ENCODE assay signal across 8 cellular contexts in the genomic region with DNA sequence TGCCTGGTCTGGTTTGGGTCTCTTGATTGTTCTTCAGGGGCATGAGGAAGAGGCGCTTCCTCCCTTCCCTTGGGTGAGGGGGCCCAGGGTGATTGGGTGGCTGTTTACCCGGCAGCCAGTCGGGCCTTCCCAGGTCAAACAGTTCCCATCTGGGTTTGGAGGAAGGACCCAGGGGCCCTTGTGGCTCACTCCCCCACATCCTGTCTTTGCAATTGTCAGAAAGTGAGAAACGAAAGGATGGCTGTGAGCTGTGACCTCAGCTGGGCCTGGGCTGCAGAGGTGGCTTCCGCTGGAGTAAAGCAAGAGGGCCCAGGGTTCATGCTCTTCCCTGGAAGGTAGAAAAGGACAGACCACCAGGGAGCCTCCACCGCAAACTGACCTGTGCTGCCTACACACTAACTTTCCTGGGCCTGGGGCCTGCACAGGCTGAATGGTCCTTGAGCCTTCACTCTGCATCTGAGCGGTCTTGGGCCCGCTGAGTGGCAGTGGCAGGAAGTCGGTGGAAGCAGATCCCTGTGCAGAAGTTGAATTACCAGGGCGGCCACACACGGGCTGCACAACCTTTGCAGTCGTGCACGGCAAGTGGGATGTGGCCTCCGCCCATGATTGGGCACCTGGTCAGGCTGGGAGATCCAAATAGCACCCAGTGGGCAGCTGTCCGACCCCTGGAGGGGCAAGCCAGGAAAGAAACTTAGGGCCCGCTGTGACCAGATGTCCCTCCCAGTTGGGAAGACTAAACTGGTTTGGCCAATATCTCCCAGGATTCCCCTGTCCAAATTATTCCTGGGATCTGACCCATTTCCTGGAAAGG. TPM values are rescaled to one million over a fixed set of nuclear protein-coding genes. Genes with fewer than 3 reads are reported as not detected.
DNase-seq lines count a peak whose midpoint lies in the region; ATAC-seq and TF ChIP-seq lines count a peak whose summit lies in the region.

No MANE protein-coding gene starts in this region.

- TF ChIP-seq CTCF in left lung (IDR thresholded peaks at IDR 0.05) (no peak), ovary (IDR thresholded peaks at IDR 0.05) (no peak)

- H3K27me3 ChIP-seq in effector memory CD4-positive, alpha-beta T cell (replicated peaks; ENCODE audit: control insufficient read depth, insufficient read depth, low read length, poor library complexity, severe bottlenecking), result no peaks in the 10 kb centered on the region
- no peaks in the 10 kb centered on the region for H3K27me3 ChIP-seq in left lung
- H3K27me3 ChIP-seq in ovary, result no peaks in the 10 kb centered on the region

- no peak for TF ChIP-seq EP300 in ovary (IDR thresholded peaks at IDR 0.05)

- ATAC-seq in GM18861 (IDR thresholded peaks at IDR 0.05; ENCODE audit: unreplicated experiment), result peak; percentile 37
- peak; percentile 39 for ATAC-seq in HG02970 (IDR thresholded peaks at IDR 0.05; ENCODE audit: low FRiP score, unreplicated experiment)
- no peak for ATAC-seq in left lung

- no peaks in the 10 kb centered on the region for H3K27me3 Mint-ChIP-seq in T-helper 1 cell treated with Interleukin-12 subunit alpha and Interleukin-12 subunit beta and Interleukin-4 antibody, amounts not matched to agents 30 μg/mL and 1 μg/mL, for 36 hours (ENCODE audit: low read depth)

- H3K36me3 ChIP-seq in effector memory CD4-positive, alpha-beta T cell (ENCODE audit: control insufficient read depth, insufficient read depth, low read length), result peaks cover 26% of the 10 kb centered on the region
- H3K36me3 ChIP-seq in left lung (peaks cover 3 to 64% of the 10 kb centered on the region in 2 donors), ovary (no peaks in the 10 kb centered on the region)

- H3K4me1 Mint-ChIP-seq in T-helper 1 cell treated with Interleukin-12 subunit alpha and Interleukin-12 subunit beta and Interleukin-4 antibody, amounts not matched to agents 30 μg/mL and 1 μg/mL, for 36 hours (ENCODE audit: low read depth), result peaks cover 53% of the 10 kb centered on the region

- H3K36me3 Mint-ChIP-seq in T-helper 1 cell treated with Interleukin-12 subunit alpha and Interleukin-12 subunit beta and Interleukin-4 antibody, amounts not matched to agents 30 μg/mL and 1 μg/mL, for 36 hours (ENCODE audit: low read depth), result peaks cover 40% of the 10 kb centered on the region

- peaks cover 81% of the 10 kb centered on the region for H3K4me1 ChIP-seq in effector memory CD4-positive, alpha-beta T cell (ENCODE audit: control insufficient read depth, insufficient read depth, low read length, poor library complexity, severe bottlenecking)
- H3K4me1 ChIP-seq in left lung, result peaks cover 25 to 87% of the 10 kb centered on the region in 2 donors
- no peaks in the 10 kb centered on the region for H3K4me1 ChIP-seq in ovary (ENCODE audit: insufficient read depth)

- 49 to 56% (median 55%) methylated on average over 16 of the region's 16 CpGs for whole genome bisulfite sequencing in ovary, 3 donors

- no peaks in the 10 kb centered on the region for H3K9me3 Mint-ChIP-seq in T-helper 1 cell treated with Interleukin-12 subunit alpha and Interleukin-12 subunit beta and Interleukin-4 antibody, amounts not matched to agents 30 μg/mL and 1 μg/mL, for 36 hours

- DNase-seq in effector memory CD4-positive, alpha-beta T cell, result peak; percentile 46 to 57 (median 49)
- DNase-seq in stimulated activated CD4-positive, alpha-beta T cell treated with anti-CD3 and anti-CD28 coated beads, Interleukin-4, amount 100 ng/mL, for 48 hours (ENCODE audit: low read depth in 2 of 2), result peak; percentile 55 to 62
- DNase-seq in left lung (no peak), globus pallidus (ENCODE audit: low spot score) (no peak), ovary (no peak)

- intact Hi-C loops in left lung (cut with DNase I), result loop anchor here in 1 of 2 donors (5.0 kb wide), 1 partner anchor 66 kb away; no protein-coding TSS in a partner anchor
- intact Hi-C loops in ovary (cut with DNase I), result no loop called here

- H3K9me3 ChIP-seq in effector memory CD4-positive, alpha-beta T cell (ENCODE audit: control insufficient read depth, low read length), result no peaks in the 10 kb centered on the region
- no peaks in the 10 kb centered on the region for H3K9me3 ChIP-seq in left lung
- H3K9me3 ChIP-seq in ovary, result no peaks in the 10 kb centered on the region

- peak overlapping the region; percentile 94 for H3K27ac Mint-ChIP-seq in T-helper 1 cell treated with Interleukin-12 subunit alpha and Interleukin-12 subunit beta and Interleukin-4 antibody, amounts not matched to agents 30 μg/mL and 1 μg/mL, for 36 hours

- H3K27ac ChIP-seq in effector memory CD4-positive, alpha-beta T cell (ENCODE audit: insufficient read depth, low read length, poor library complexity, severe bottlenecking), result peak overlapping the region; percentile 65
- peak overlapping the region in 1 of 2 donors; percentile 74 for H3K27ac ChIP-seq in left lung
- H3K27ac ChIP-seq in ovary, result no peak overlapping the region

- H3K4me3 ChIP-seq in effector memory CD4-positive, alpha-beta T cell (ENCODE audit: insufficient read depth, low read depth, low read length, poor library complexity, severe bottlenecking), result no peak overlapping the region
- H3K4me3 ChIP-seq in left lung (no peak overlapping the region), ovary (no peak overlapping the region)

- H3K4me3 Mint-ChIP-seq in T-helper 1 cell treated with Interleukin-12 subunit alpha and Interleukin-12 subunit beta and Interleukin-4 antibody, amounts not matched to agents 30 μg/mL and 1 μg/mL, for 36 hours, result peak overlapping the region; percentile 75

- no peak for TF ChIP-seq POLR2A in ovary (IDR thresholded peaks at IDR 0.05)

RNA-seq across cellular contexts. Expression of gene CD79A, which starts 5.3 kb away (rescaled TPM):
- total RNA-seq in left lung (1 to 10 TPM in 1 of 2 donors, under 1 TPM in 1; 0.99 to 2.1 TPM), ovary (1 to 10 TPM in 3 of 7 donors, under 1 TPM in 3, not detected in 1; 0.25 to 1.4 (median 0.83) TPM)
- polyA plus RNA-seq in ovary, result under 1 TPM; 0.41 to 0.68 TPM

RNA-seq across cellular contexts. Expression of gene ARHGEF1, which starts 11.2 kb away (rescaled TPM):
- total RNA-seq in left lung (100 to 1,000 TPM; 129 to 202 TPM), ovary (10 to 100 TPM; 35.6 to 97.5 (median 70.6) TPM)
- 10 to 100 TPM in 1 of 2 donors, 1 to 10 TPM in 1; 7.9 to 56.2 TPM for polyA plus RNA-seq in ovary

RNA-seq across cellular contexts. Expression of gene RPS19, which starts 11.7 kb away (rescaled TPM):
- total RNA-seq in left lung (1,000 to 10,000 TPM; 1,560 to 2,044 TPM), ovary (1,000 to 10,000 TPM; 2,441 to 3,427 (median 2,873) TPM)
- 1,000 to 10,000 TPM; 1,030 to 3,960 TPM for polyA plus RNA-seq in ovary

RNA-seq across cellular contexts. Expression of gene DMRTC2, which starts 26.9 kb away (rescaled TPM):
- total RNA-seq in left lung (not detected), ovary (not detected)
- under 1 TPM in 1 of 2 donors, not detected in 1; 0.07 TPM for polyA plus RNA-seq in ovary

RNA-seq across cellular contexts. Expression of gene LYPD4, which starts 27.3 kb away (rescaled TPM):
- not detected for total RNA-seq in left lung
- total RNA-seq in ovary, result not detected
- not detected for polyA plus RNA-seq in ovary

Comparison
In these comparisons a context has a peak if more than half of its experiments do, and no peak if none do; other contexts are left out.
1. DNase-seq: peak in effector memory CD4-positive, alpha-beta T cell (3 of 3) and stimulated activated CD4-positive, alpha-beta T cell treated with anti-CD3 and anti-CD28 coated beads, Interleukin-4, amount 100 ng/mL, for 48 hours (2 of 2); none in left lung (0 of 2), globus pallidus (single experiment) and ovary (0 of 5).